1 cellular context compared by ENCODE assay signal in the genomic region with DNA sequence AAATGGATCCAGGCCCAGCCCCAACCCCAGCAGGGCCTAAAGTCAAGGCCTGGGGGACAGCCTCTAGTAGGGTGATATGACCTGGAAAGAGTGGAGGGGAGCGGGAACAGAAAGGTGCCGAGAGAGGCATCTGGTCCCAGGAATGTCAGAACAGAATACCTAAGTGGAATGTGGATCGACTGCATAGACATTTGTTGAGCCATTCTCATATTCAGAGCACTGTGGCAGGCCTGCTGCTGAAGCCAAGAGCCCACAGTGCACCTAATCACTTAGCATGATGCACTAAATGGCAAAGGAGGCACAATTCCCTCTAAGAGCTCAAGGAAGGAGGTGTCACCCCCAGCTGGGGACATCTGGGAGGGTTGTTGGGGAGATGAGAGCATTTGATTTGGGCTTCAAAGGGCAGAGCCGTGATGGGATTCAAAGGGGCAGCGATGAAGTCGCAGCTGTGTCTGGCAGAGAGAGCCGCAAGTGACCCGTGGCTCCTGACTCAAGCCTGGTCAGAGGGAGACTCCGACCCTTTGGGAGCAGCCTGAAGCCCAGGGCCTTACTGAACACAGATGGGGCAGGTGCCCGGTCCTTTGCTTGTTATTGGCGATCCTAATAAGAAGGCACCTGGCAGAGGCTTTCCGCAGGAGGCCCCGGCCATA.
TF ChIP-seq lines count a peak whose summit lies in the region.

No MANE protein-coding gene starts in this region.

TF ChIP-seq in HCT116, 20 proteins besides CTCF, POLR2A, EP300 and RAD21:
- TF ChIP-seq YY1 (IDR thresholded peaks at IDR 0.05; ENCODE audit: extremely low read depth, insufficient replicate concordance, low read depth, low read length) (no peak), CEBPB (IDR thresholded peaks at IDR 0.05; ENCODE audit: low read depth) (no peak), JUND (IDR thresholded peaks at IDR 0.05) (no peak), SIN3A (IDR thresholded peaks at IDR 0.05; ENCODE audit: low read depth) (no peak), EZH2phosphoT487 (IDR thresholded peaks at IDR 0.05; ENCODE audit: borderline replicate concordance) (no peak), POLR2AphosphoS5 (IDR thresholded peaks at IDR 0.05; ENCODE audit: low read depth, low read length) (no peak), TCF7L2 (IDR thresholded peaks at IDR 0.05; ENCODE audit: borderline replicate concordance, extremely low read depth, insufficient read depth, insufficient read length) (no peak), SP1 (IDR thresholded peaks at IDR 0.05; ENCODE audit: low read depth) (no peak), EGR1 (IDR thresholded peaks at IDR 0.05; ENCODE audit: low read depth) (no peak), ELF1 (IDR thresholded peaks at IDR 0.05; ENCODE audit: borderline replicate concordance, low read depth) (no peak), CBX3 (IDR thresholded peaks at IDR 0.05; ENCODE audit: low read depth) (no peak)
- TF ChIP-seq, protein P1, sequence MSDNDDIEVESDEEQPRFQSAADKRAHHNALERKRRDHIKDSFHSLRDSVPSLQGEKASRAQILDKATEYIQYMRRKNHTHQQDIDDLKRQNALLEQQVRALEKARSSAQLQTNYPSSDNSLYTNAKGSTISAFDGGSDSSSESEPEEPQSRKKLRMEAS (IDR thresholded peaks at IDR 0.05): no peak
- TF ChIP-seq, protein P2, sequence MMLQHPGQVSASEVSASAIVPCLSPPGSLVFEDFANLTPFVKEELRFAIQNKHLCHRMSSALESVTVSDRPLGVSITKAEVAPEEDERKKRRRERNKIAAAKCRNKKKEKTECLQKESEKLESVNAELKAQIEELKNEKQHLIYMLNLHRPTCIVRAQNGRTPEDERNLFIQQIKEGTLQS (IDR thresholded peaks at IDR 0.05): no peak
